Comparison of ENCODE assay signal across 14 cellular contexts in genomic region chr11:67301313-67301921, GRCh38. TPM values are rescaled to one million over a fixed set of nuclear protein-coding genes. Genes with fewer than 3 reads are reported as not detected.
DNase-seq lines count a peak whose midpoint lies in the region; ATAC-seq and TF ChIP-seq lines count a peak whose summit lies in the region.
"Had no signal": no experiment of that assay in that cellular context is flagged by ENCODE, and none has a peak within 500 bp of the region (broad histone marks: within the 10 kb centered on the region; RNA-seq: fewer than 3 reads in every experiment).

No MANE protein-coding gene starts in this region.

- H3K4me3 ChIP-seq in BLaER1 treated with 17β-estradiol and CSF1 and Interleukin-3, amounts not matched to agents 10 nM and 100 nM: peak overlapping the region in 8 of 10 experiments; percentile 7 to 82 (median 70); a peak in 12 of 20 replicates
- H3K4me3 ChIP-seq in PC-9 (peak overlapping the region; percentile 90; the same call in 1 of the 2 replicates), right atrium auricular region (no peak overlapping the region), osteoblast (ENCODE audit: insufficient read depth, low read length) (no peak overlapping the region)
- H3K4me3 ChIP-seq: ovary had no signal

- peaks cover 0 to 4% (median 0%) of the 10 kb centered on the region in 11 experiments; a peak in 2 of 22 replicates for H3K9me3 ChIP-seq in BLaER1 treated with 17β-estradiol and CSF1 and Interleukin-3, amounts not matched to agents 10 nM and 100 nM (replicated peaks in 1 of 11)
- H3K9me3 ChIP-seq in PC-9 (ENCODE audit: insufficient read depth, low read depth): no peaks in the 10 kb centered on the region
- no peaks in the 10 kb centered on the region for H3K9me3 ChIP-seq in right atrium auricular region
- no peaks in the 10 kb centered on the region for H3K9me3 ChIP-seq in osteoblast (ENCODE audit: low read depth, low read length)
- H3K9me3 ChIP-seq: ovary had no signal

- intact Hi-C loops in PC-9 (cut with micrococcal nuclease; ENCODE audit: unreplicated experiment): no loop called here

- peak overlapping the region; percentile 73 to 94 (median 87) for H3K9ac ChIP-seq in BLaER1 treated with 17β-estradiol and CSF1 and Interleukin-3, amounts not matched to agents 10 nM and 100 nM

- H2AFZ ChIP-seq in PC-9: no peak overlapping the region
- no peak overlapping the region for H2AFZ ChIP-seq in osteoblast (ENCODE audit: low read length)

- DNase-seq in PC-9 (no peak), right atrium auricular region (ENCODE audit: low spot score) (no peak), osteoblast (ENCODE audit: insufficient read length, low spot score, missing footprints) (peak; percentile 46), SW480 (ENCODE audit: low spot score) (no peak), GDM1 (lab: John Stamatoyannopoulos, UW) (no peak), NCI-H187 treated with DMSO at 0.1 percent for 48 hours (lab: John Stamatoyannopoulos, UW) (no peak)
- DNase-seq: AML-193; EL; Karpas-422; NCI-H1930; stimulated activated CD4-positive, alpha-beta T cell treated with anti-CD3 and anti-CD28 coated beads, Interleukin-1b, Interleukin-23, amount 100 ng/mL, for 48 hours had no signal

- H3K79me2 ChIP-seq in PC-9 (ENCODE audit: low read depth): peaks cover 30% of the 10 kb centered on the region
- H3K79me2 ChIP-seq in osteoblast (ENCODE audit: insufficient read depth, low read length): peaks cover 19% of the 10 kb centered on the region

- POLR2A ChIA-PET in PC-9 (lab: Charles Lee; ENCODE audit: unreplicated experiment): interaction anchor here (1.2 kb wide), 1 partner anchor 219 kb away, joined by 4 read pairs; no protein-coding TSS in a partner anchor

- CTCF ChIA-PET in PC-9 (lab: Charles Lee): interaction anchor here (0.6 kb wide), 1 partner anchor 85 kb away, joined by 8 read pairs; no protein-coding TSS in a partner anchor

- peak overlapping the region; percentile 84 to 97 (median 91) for H3K4me2 ChIP-seq in BLaER1 treated with 17β-estradiol and CSF1 and Interleukin-3, amounts not matched to agents 10 nM and 100 nM
- peak overlapping the region; percentile 97 for H3K4me2 ChIP-seq in PC-9
- no peak overlapping the region for H3K4me2 ChIP-seq in osteoblast (ENCODE audit: insufficient read depth, low read length)

- peaks cover 67 to 87% (median 72%) of the 10 kb centered on the region in 11 experiments for H3K36me3 ChIP-seq in BLaER1 treated with 17β-estradiol and CSF1 and Interleukin-3, amounts not matched to agents 10 nM and 100 nM
- H3K36me3 ChIP-seq in PC-9 (ENCODE audit: low read depth) (peaks cover 22% of the 10 kb centered on the region), right atrium auricular region (peaks cover 41% of the 10 kb centered on the region), osteoblast (ENCODE audit: insufficient read depth, low read length) (peaks cover 41% of the 10 kb centered on the region)
- H3K36me3 ChIP-seq: ovary had no signal

- peaks cover 54 to 75% (median 58%) of the 10 kb centered on the region in 10 experiments for H3K4me1 ChIP-seq in BLaER1 treated with 17β-estradiol and CSF1 and Interleukin-3, amounts not matched to agents 10 nM and 100 nM
- peaks cover 29% of the 10 kb centered on the region for H3K4me1 ChIP-seq in PC-9 (replicated peaks; ENCODE audit: insufficient read depth)
- H3K4me1 ChIP-seq in right atrium auricular region: peaks cover 0 to 31% of the 10 kb centered on the region in 2 donors
- H3K4me1 ChIP-seq in osteoblast (ENCODE audit: insufficient read depth, low read length): peaks cover 16% of the 10 kb centered on the region

- no peak for TF ChIP-seq CTCF in PC-9 (conservative IDR thresholded peaks at IDR 0.05)
- TF ChIP-seq CTCF in right atrium auricular region (IDR thresholded peaks at IDR 0.05): no peak
- TF ChIP-seq CTCF in osteoblast (IDR thresholded peaks at IDR 0.05; ENCODE audit: extremely low read depth, low read depth, low read length): no peak

- no peaks in the 10 kb centered on the region for H3K9me2 ChIP-seq in PC-9 (ENCODE audit: insufficient read depth)

- peaks cover 22% of the 10 kb centered on the region for H3F3A ChIP-seq in PC-9 (ENCODE audit: insufficient read depth, low read depth)

- no TSS peak for BruUV-seq in PC-9 (replicated peaks; lab: Mats Ljungman, UMichigan)

- no peaks in the 10 kb centered on the region for H3K27me3 ChIP-seq in BLaER1 treated with 17β-estradiol and CSF1 and Interleukin-3, amounts not matched to agents 10 nM and 100 nM
- no peaks in the 10 kb centered on the region for H3K27me3 ChIP-seq in PC-9 (ENCODE audit: insufficient read depth, low read depth)
- no peaks in the 10 kb centered on the region for H3K27me3 ChIP-seq in right atrium auricular region
- no peaks in the 10 kb centered on the region for H3K27me3 ChIP-seq in osteoblast (ENCODE audit: insufficient read depth, low read length)
- H3K27me3 ChIP-seq: ovary had no signal

- ATAC-seq in GM18498 (IDR thresholded peaks at IDR 0.05; ENCODE audit: unreplicated experiment): no peak

- peaks cover 44 to 89% (median 76%) of the 10 kb centered on the region in 11 experiments for H4K20me1 ChIP-seq in BLaER1 treated with 17β-estradiol and CSF1 and Interleukin-3, amounts not matched to agents 10 nM and 100 nM
- H4K20me1 ChIP-seq in PC-9 (ENCODE audit: insufficient read depth) (no peaks in the 10 kb centered on the region), osteoblast (ENCODE audit: insufficient read depth, low read length) (peaks cover 19% of the 10 kb centered on the region)

- peak overlapping the region in 10 of 11 experiments; percentile 65 to 94 (median 90); a peak in 19 of 22 replicates for H3K27ac ChIP-seq in BLaER1 treated with 17β-estradiol and CSF1 and Interleukin-3, amounts not matched to agents 10 nM and 100 nM
- H3K27ac ChIP-seq in PC-9 (peak overlapping the region; percentile 68; the same call in 1 of the 2 replicates), right atrium auricular region (peak overlapping the region; percentile 81 to 82), osteoblast (ENCODE audit: low read depth, low read length) (no peak overlapping the region)

RNA-seq across cellular contexts. Expression of gene SSH3, which starts 1.9 kb away (rescaled TPM):
- 97.8 and 124 TPM in 2 replicates for total RNA-seq in PC-9 (2021)
- 10 to 100 TPM; 14.7 to 23.6 TPM for total RNA-seq in right atrium auricular region
- 13.3 and 25.0 TPM in 2 replicates for total RNA-seq in osteoblast

RNA-seq across cellular contexts. Expression of gene ANKRD13D, which starts 12.3 kb away (rescaled TPM):
- total RNA-seq in PC-9 (2021): 79.6 and 93.2 TPM in 2 replicates
- 10 to 100 TPM; 14.1 to 14.9 TPM for total RNA-seq in right atrium auricular region
- 33.0 and 34.4 TPM in 2 replicates for total RNA-seq in osteoblast

RNA-seq across cellular contexts. Expression of gene GRK2, which starts 35.1 kb away (rescaled TPM):
- 76.7 and 102 TPM in 2 replicates for total RNA-seq in PC-9 (2021)
- 10 to 100 TPM; 52.7 to 55.9 TPM for total RNA-seq in right atrium auricular region
- total RNA-seq in osteoblast: 21.4 and 23.6 TPM in 2 replicates

RNA-seq across cellular contexts. Expression of gene POLD4, which starts 51.9 kb away (rescaled TPM):
- total RNA-seq in PC-9 (2021) (67.1 and 83.7 TPM in 2 replicates), right atrium auricular region (100 to 1,000 TPM; 115 to 136 TPM), osteoblast (43.3 and 59.4 TPM in 2 replicates)

Comparison
In these comparisons a context has a peak if more than half of its experiments do, and no peak if none do; other contexts are left out.
1. H3K4me3 ChIP-seq: peak in BLaER1 treated with 17β-estradiol and CSF1 and Interleukin-3, amounts not matched to agents 10 nM and 100 nM (8 of 10) and PC-9 (single experiment); none in right atrium auricular region (0 of 2) and osteoblast (single experiment).